Comparison of ENCODE assay signal across 8 cellular contexts in genomic region chr3:159252772-159253384, GRCh38.
A peak's percentile ranks its signal among the peaks of the same experiment; 100 is the strongest.
DNase-seq lines count a peak whose midpoint lies in the region; ATAC-seq and TF ChIP-seq lines count a peak whose summit lies in the region.

No MANE protein-coding gene starts in this region.

- no peaks in the 10 kb centered on the region for H3K36me3 Mint-ChIP-seq in activated CD4-positive, alpha-beta T cell treated with anti-CD3 and anti-CD28 coated beads, Interleukin-2, amount 10 ng/mL, durations not matched to agents 7 days and 5 days (ENCODE audit: low read depth)

- 21 to 27% (median 25%) methylated on average over 2 of the region's 2 CpGs for WGBS in psoas muscle, 3 donors

- H3K4me1 ChIP-seq in BE2C (no peaks in the 10 kb centered on the region), psoas muscle (no peaks in the 10 kb centered on the region)

- no peak overlapping the region for H3K4me3 Mint-ChIP-seq in activated CD4-positive, alpha-beta T cell treated with anti-CD3 and anti-CD28 coated beads, Interleukin-2, amount 10 ng/mL, durations not matched to agents 7 days and 5 days

- DNase-seq in BE2C = no peak
- peak; percentile 30 for DNase-seq in H7
- DNase-seq in NCI-H82 (lab: John Stamatoyannopoulos, UW) = peak; percentile 82
- peak; percentile 86 for DNase-seq in choroid plexus epithelial cell (ENCODE audit: low read depth)
- no peak for DNase-seq in psoas muscle
- no peak for DNase-seq in islet precursor cell
- no peak for DNase-seq in activated CD4-positive, alpha-beta T cell treated with anti-CD3 and anti-CD28 coated beads, Interleukin-2, amount 10 ng/mL, durations not matched to agents 7 days and 5 days

- H3K9me3 ChIP-seq in BE2C = no peaks in the 10 kb centered on the region
- peaks cover 12% of the 10 kb centered on the region for H3K9me3 ChIP-seq in psoas muscle

- peaks cover 16% of the 10 kb centered on the region for H3K9me3 Mint-ChIP-seq in activated CD4-positive, alpha-beta T cell treated with anti-CD3 and anti-CD28 coated beads, Interleukin-2, amount 10 ng/mL, durations not matched to agents 7 days and 5 days

- H3K36me3 ChIP-seq in BE2C = no peaks in the 10 kb centered on the region
- no peaks in the 10 kb centered on the region for H3K36me3 ChIP-seq in H7 (replicated peaks; ENCODE audit: control insufficient read depth, insufficient read depth, low read length)
- no peaks in the 10 kb centered on the region for H3K36me3 ChIP-seq in psoas muscle (ENCODE audit: insufficient read depth in 1 of 2, low read depth in 1 of 2)

- H3K27ac Mint-ChIP-seq in activated CD4-positive, alpha-beta T cell treated with anti-CD3 and anti-CD28 coated beads, Interleukin-2, amount 10 ng/mL, durations not matched to agents 7 days and 5 days = no peak overlapping the region

- intact Hi-C loops in psoas muscle (cut with DNase I) = loop anchor here in 1 of 2 donors (10.0 kb wide), 1 partner anchor 338 kb away; no protein-coding TSS in a partner anchor

- CTCF ChIA-PET in activated CD4-positive, alpha-beta T cell treated with anti-CD3 and anti-CD28 coated beads, Interleukin-2, amount 10 ng/mL, durations not matched to agents 7 days and 5 days (lab: Charles Lee) = interaction anchor here (1.2 to 1.8 kb wide), 2 partner anchors 9 to 13 kb away, joined by 3 to 5 read pairs; no protein-coding TSS in a partner anchor

- POLR2A ChIA-PET in activated CD4-positive, alpha-beta T cell treated with anti-CD3 and anti-CD28 coated beads, Interleukin-2, amount 10 ng/mL, durations not matched to agents 7 days and 5 days (lab: Charles Lee) = no interaction called here

- TF ChIP-seq CTCF in BE2C (IDR thresholded peaks at IDR 0.05; ENCODE audit: low read depth, low read length) (peak; percentile 79), choroid plexus epithelial cell (conservative IDR thresholded peaks at IDR 0.05; ENCODE audit: low read depth, low read length) (peak; percentile 73), psoas muscle (IDR thresholded peaks at IDR 0.05) (peak; percentile 34)

- peaks cover 2% of the 10 kb centered on the region; the same call in 1 of the 2 replicates for H3K27me3 ChIP-seq in BE2C
- H3K27me3 ChIP-seq in H7 (ENCODE audit: control insufficient read depth, insufficient read depth, low read length) = no peaks in the 10 kb centered on the region
- no peaks in the 10 kb centered on the region for H3K27me3 ChIP-seq in psoas muscle (ENCODE audit: insufficient read depth in 3 of 3, low read length in 2 of 3)

- no peak overlapping the region for H3K4me3 ChIP-seq in BE2C (ENCODE audit: low read depth, low read length)
- H3K4me3 ChIP-seq in H7 (ENCODE audit: insufficient read depth, low read depth, low read length) = no peak overlapping the region
- no peak overlapping the region for H3K4me3 ChIP-seq in choroid plexus epithelial cell (ENCODE audit: low read depth, low read length)
- no peak overlapping the region for H3K4me3 ChIP-seq in psoas muscle

- H3K27ac ChIP-seq in psoas muscle = no peak overlapping the region

- no peaks in the 10 kb centered on the region for H3K4me1 Mint-ChIP-seq in activated CD4-positive, alpha-beta T cell treated with anti-CD3 and anti-CD28 coated beads, Interleukin-2, amount 10 ng/mL, durations not matched to agents 7 days and 5 days

- ATAC-seq in psoas muscle = no peak
- no peak for ATAC-seq in GM21786 (IDR thresholded peaks at IDR 0.05; ENCODE audit: unreplicated experiment)

- H3K27me3 Mint-ChIP-seq in activated CD4-positive, alpha-beta T cell treated with anti-CD3 and anti-CD28 coated beads, Interleukin-2, amount 10 ng/mL, durations not matched to agents 7 days and 5 days = no peaks in the 10 kb centered on the region

Comparison
In these comparisons a context has a peak if more than half of its experiments do, and no peak if none do; other contexts are left out.
1. DNase-seq: peak in H7 (single experiment), NCI-H82 (single experiment) and choroid plexus epithelial cell (single experiment); none in BE2C (single experiment), psoas muscle (0 of 2), islet precursor cell (single experiment) and activated CD4-positive, alpha-beta T cell treated with anti-CD3 and anti-CD28 coated beads, Interleukin-2, amount 10 ng/mL, durations not matched to agents 7 days and 5 days (single experiment).
2. Peak in every context shown above with its lines, with median percentiles within 50 percentile points of each other: CTCF ChIP-seq.